Comparison of ENCODE assay signal across 8 cellular contexts in genomic region chr11:116787786-116788486, GRCh38. TPM values are rescaled to one million over a fixed set of nuclear protein-coding genes. Genes with fewer than 3 reads are reported as not detected.
DNase-seq lines count a peak whose midpoint lies in the region; ATAC-seq and TF ChIP-seq lines count a peak whose summit lies in the region.

A gene with protein sequence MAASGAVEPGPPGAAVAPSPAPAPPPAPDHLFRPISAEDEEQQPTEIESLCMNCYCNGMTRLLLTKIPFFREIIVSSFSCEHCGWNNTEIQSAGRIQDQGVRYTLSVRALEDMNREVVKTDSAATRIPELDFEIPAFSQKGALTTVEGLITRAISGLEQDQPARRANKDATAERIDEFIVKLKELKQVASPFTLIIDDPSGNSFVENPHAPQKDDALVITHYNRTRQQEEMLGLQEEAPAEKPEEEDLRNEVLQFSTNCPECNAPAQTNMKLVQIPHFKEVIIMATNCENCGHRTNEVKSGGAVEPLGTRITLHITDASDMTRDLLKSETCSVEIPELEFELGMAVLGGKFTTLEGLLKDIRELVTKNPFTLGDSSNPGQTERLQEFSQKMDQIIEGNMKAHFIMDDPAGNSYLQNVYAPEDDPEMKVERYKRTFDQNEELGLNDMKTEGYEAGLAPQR (minus strand): TSS chr11:116788023. CDS start chr11:116787990, 33 bp downstream.

- TF ChIP-seq POLR2A in GM18951 (IDR thresholded peaks at IDR 0.05; ENCODE audit: extremely low read depth, insufficient read depth, insufficient read length), result peak; percentile 88

- H3K27ac ChIP-seq in coronary artery, result peak within 1 kb of the TSS; percentile 82 to 84

- POLR2A ChIA-PET in activated CD4-positive, alpha-beta T cell treated with anti-CD3 and anti-CD28 coated beads, Interleukin-2, amount 10 ng/mL, durations not matched to agents 7 days and 5 days (lab: Charles Lee), result interaction anchor here (0.6 to 0.7 kb wide), 2 partner anchors 64 to 311 kb away, joined by 4 to 5 read pairs; no protein-coding TSS in a partner anchor

- peak within 1 kb of the TSS; percentile 87 for H3K4me3 Mint-ChIP-seq in activated CD4-positive, alpha-beta T cell treated with anti-CD3 and anti-CD28 coated beads, Interleukin-2, amount 10 ng/mL, durations not matched to agents 7 days and 5 days

- TF ChIP-seq CTCF in AG09309 (IDR thresholded peaks at IDR 0.05; ENCODE audit: control insufficient read depth, insufficient read depth, low read depth, low read length, missing control alignments) (no peak), coronary artery (IDR thresholded peaks at IDR 0.05) (no peak)

- H3K4me3 ChIP-seq in AG09309 (ENCODE audit: control insufficient read depth, low read depth, low read length) (peak within 1 kb of the TSS; percentile 56), coronary artery (peak within 1 kb of the TSS; percentile 98)

- no peaks in the 10 kb centered on the region for H3K9me3 Mint-ChIP-seq in activated CD4-positive, alpha-beta T cell treated with anti-CD3 and anti-CD28 coated beads, Interleukin-2, amount 10 ng/mL, durations not matched to agents 7 days and 5 days

- CTCF ChIA-PET in activated CD4-positive, alpha-beta T cell treated with anti-CD3 and anti-CD28 coated beads, Interleukin-2, amount 10 ng/mL, durations not matched to agents 7 days and 5 days (lab: Charles Lee), result interaction anchor here (0.6 to 2.8 kb wide), 7 partner anchors 11 to 314 kb away, joined by 3 to 15 read pairs (median 3); partner anchors contain the start of gene BUD13

- peak within 1 kb of the TSS; percentile 92 for H3K27ac Mint-ChIP-seq in activated CD4-positive, alpha-beta T cell treated with anti-CD3 and anti-CD28 coated beads, Interleukin-2, amount 10 ng/mL, durations not matched to agents 7 days and 5 days

- in situ Hi-C loops in GM18951 (cut with MboI; ENCODE audit: low sequenced_read_pairs, unreplicated experiment), result no loop called here

- peaks cover 37% of the 10 kb centered on the region for H3K36me3 Mint-ChIP-seq in activated CD4-positive, alpha-beta T cell treated with anti-CD3 and anti-CD28 coated beads, Interleukin-2, amount 10 ng/mL, durations not matched to agents 7 days and 5 days (ENCODE audit: low read depth)

- ATAC-seq in HG03159 (IDR thresholded peaks at IDR 0.05; ENCODE audit: unreplicated experiment), result peak; percentile 83

- H3K4me1 Mint-ChIP-seq in activated CD4-positive, alpha-beta T cell treated with anti-CD3 and anti-CD28 coated beads, Interleukin-2, amount 10 ng/mL, durations not matched to agents 7 days and 5 days, result peaks cover 43% of the 10 kb centered on the region

- DNase-seq in AG09309 (ENCODE audit: low read depth), result no peak
- peak; percentile 71 for DNase-seq in NCI-H526 treated with DMSO at 0.1 percent for 48 hours (lab: John Stamatoyannopoulos, UW)
- peak; percentile 88 for DNase-seq in activated CD4-positive, alpha-beta T cell treated with anti-CD3 and anti-CD28 coated beads, Interleukin-2, amount 10 ng/mL, durations not matched to agents 7 days and 5 days
- DNase-seq in coronary artery (ENCODE audit: low spot score), result peak; percentile 91
- DNase-seq in left kidney (ENCODE audit: low read depth, low spot score), result peak; percentile 90
- DNase-seq in stimulated activated CD4-positive, alpha-beta T cell treated with anti-CD3 and anti-CD28 coated beads, Interleukin-1b, Interleukin-23, amount 100 ng/mL, for 48 hours, result peak; percentile 82

- no peaks in the 10 kb centered on the region for H3K27me3 Mint-ChIP-seq in activated CD4-positive, alpha-beta T cell treated with anti-CD3 and anti-CD28 coated beads, Interleukin-2, amount 10 ng/mL, durations not matched to agents 7 days and 5 days

RNA-seq across cellular contexts. Expression of the gene that starts here (rescaled TPM):
- 10 to 100 TPM; 55.9 to 58.3 TPM for total RNA-seq in activated CD4-positive, alpha-beta T cell treated with anti-CD3 and anti-CD28 coated beads, Interleukin-2, amount 10 ng/mL, durations not matched to agents 7 days and 5 days
